Comparison of ENCODE assay signal across 8 cellular contexts in genomic region chr15:60479361-60479684, GRCh38. TPM values are rescaled to one million over a fixed set of nuclear protein-coding genes. Genes with fewer than 3 reads are reported as not detected.
A peak's percentile ranks its signal among the peaks of the same experiment; 100 is the strongest.
DNase-seq lines count a peak whose midpoint lies in the region; ATAC-seq and TF ChIP-seq lines count a peak whose summit lies in the region.

No MANE protein-coding gene starts in this region.

- CTCF ChIA-PET in activated CD8-positive, alpha-beta T cell treated with anti-CD3 and anti-CD28 coated beads for 36 hours (lab: Charles Lee), result interaction anchor here (0.8 to 4.3 kb wide), 3 partner anchors 27 to 120 kb away, joined by 4 to 22 read pairs (median 5); no protein-coding TSS in a partner anchor

- POLR2A ChIA-PET in activated CD8-positive, alpha-beta T cell treated with anti-CD3 and anti-CD28 coated beads for 36 hours (lab: Charles Lee), result interaction anchor here (0.7 to 1.5 kb wide), 8 partner anchors 10 to 104 kb away, joined by 3 to 10 read pairs (median 4); partner anchors contain the start of gene ANXA2

- peak overlapping the region; percentile 98 for H3K27ac Mint-ChIP-seq in activated naive CD4-positive, alpha-beta T cell treated with anti-CD3 and anti-CD28 coated beads, Interleukin-2, amount 50 U/mL, for 24 hours
- H3K27ac Mint-ChIP-seq in activated CD8-positive, alpha-beta T cell treated with anti-CD3 and anti-CD28 coated beads for 36 hours, result peak overlapping the region; percentile 96
- H3K27ac Mint-ChIP-seq in stimulated activated naive B cell treated with anti-CD40 and anti-IgM and Interleukin-4, amounts not matched to agents 10 μg/mL and 1 μg/mL and 100 μg/mL, for 72 hours, result peak overlapping the region; percentile 99

- peaks cover 16% of the 10 kb centered on the region for H3K36me3 Mint-ChIP-seq in activated naive CD4-positive, alpha-beta T cell treated with anti-CD3 and anti-CD28 coated beads, Interleukin-2, amount 50 U/mL, for 24 hours
- H3K36me3 Mint-ChIP-seq in activated CD8-positive, alpha-beta T cell treated with anti-CD3 and anti-CD28 coated beads for 36 hours (ENCODE audit: low read depth), result peaks cover 36% of the 10 kb centered on the region
- H3K36me3 Mint-ChIP-seq in stimulated activated naive B cell treated with anti-CD40 and anti-IgM and Interleukin-4, amounts not matched to agents 10 μg/mL and 1 μg/mL and 100 μg/mL, for 72 hours, result peaks cover 18 to 23% of the 10 kb centered on the region in 2 donors

- no peaks in the 10 kb centered on the region for H3K9me3 ChIP-seq in iPS DF 6.9 (ENCODE audit: control insufficient read depth, insufficient read depth, low read length)

- no CpG with 5 or more reads among the region's 5 CpGs for WGBS in iPS DF 6.9 (ENCODE audit: insufficient coverage, insufficient read length)

- H3K4me1 Mint-ChIP-seq in activated naive CD4-positive, alpha-beta T cell treated with anti-CD3 and anti-CD28 coated beads, Interleukin-2, amount 50 U/mL, for 24 hours, result peaks cover 69% of the 10 kb centered on the region
- H3K4me1 Mint-ChIP-seq in activated CD8-positive, alpha-beta T cell treated with anti-CD3 and anti-CD28 coated beads for 36 hours (ENCODE audit: low read depth), result peaks cover 58% of the 10 kb centered on the region
- H3K4me1 Mint-ChIP-seq in stimulated activated naive B cell treated with anti-CD40 and anti-IgM and Interleukin-4, amounts not matched to agents 10 μg/mL and 1 μg/mL and 100 μg/mL, for 72 hours, result peaks cover 20 to 33% of the 10 kb centered on the region in 2 donors

- DNase-seq in activated naive CD4-positive, alpha-beta T cell (lab: John Stamatoyannopoulos, UW), result no peak
- no peak for DNase-seq in activated CD8-positive, alpha-beta T cell treated with anti-CD3 and anti-CD28 coated beads for 36 hours
- DNase-seq in iPS DF 6.9 (ENCODE audit: low read depth, low spot score) (no peak), omental fat pad (ENCODE audit: low spot score) (no peak), midbrain (lab: John Stamatoyannopoulos, UW) (no peak), NCI-H524 (lab: John Stamatoyannopoulos, UW) (no peak)
- DNase-seq in stimulated activated naive B cell treated with anti-CD40 and anti-IgM and Interleukin-4, amounts not matched to agents 10 μg/mL and 1 μg/mL and 100 μg/mL, for 72 hours, result no peak

- no peak for TF ChIP-seq CTCF in activated CD8-positive, alpha-beta T cell treated with anti-CD3 and anti-CD28 coated beads for 36 hours (IDR thresholded peaks at IDR 0.05)
- no peak for TF ChIP-seq CTCF in omental fat pad (IDR thresholded peaks at IDR 0.05)

- H3K27ac ChIP-seq in iPS DF 6.9 (ENCODE audit: low read length), result no peak overlapping the region

- H3K9me3 Mint-ChIP-seq in activated naive CD4-positive, alpha-beta T cell treated with anti-CD3 and anti-CD28 coated beads, Interleukin-2, amount 50 U/mL, for 24 hours, result no peaks in the 10 kb centered on the region
- no peaks in the 10 kb centered on the region for H3K9me3 Mint-ChIP-seq in activated CD8-positive, alpha-beta T cell treated with anti-CD3 and anti-CD28 coated beads for 36 hours
- H3K9me3 Mint-ChIP-seq in stimulated activated naive B cell treated with anti-CD40 and anti-IgM and Interleukin-4, amounts not matched to agents 10 μg/mL and 1 μg/mL and 100 μg/mL, for 72 hours, result no peaks in the 10 kb centered on the region

- H3K27me3 Mint-ChIP-seq in activated naive CD4-positive, alpha-beta T cell treated with anti-CD3 and anti-CD28 coated beads, Interleukin-2, amount 50 U/mL, for 24 hours, result no peaks in the 10 kb centered on the region
- H3K27me3 Mint-ChIP-seq in activated CD8-positive, alpha-beta T cell treated with anti-CD3 and anti-CD28 coated beads for 36 hours, result no peaks in the 10 kb centered on the region
- H3K27me3 Mint-ChIP-seq in stimulated activated naive B cell treated with anti-CD40 and anti-IgM and Interleukin-4, amounts not matched to agents 10 μg/mL and 1 μg/mL and 100 μg/mL, for 72 hours, result no peaks in the 10 kb centered on the region

- peaks cover 2% of the 10 kb centered on the region; the same call in 1 of the 2 replicates for H3K4me1 ChIP-seq in iPS DF 6.9 (ENCODE audit: control insufficient read depth, insufficient read depth, low read length)

- H3K27me3 ChIP-seq in iPS DF 6.9 (ENCODE audit: control insufficient read depth, insufficient read depth, low read length), result no peaks in the 10 kb centered on the region

- peak overlapping the region; percentile 99; the same call in 1 of the 2 replicates for H3K4me3 ChIP-seq in iPS DF 6.9 (ENCODE audit: low read length)

- H3K4me3 Mint-ChIP-seq in activated naive CD4-positive, alpha-beta T cell treated with anti-CD3 and anti-CD28 coated beads, Interleukin-2, amount 50 U/mL, for 24 hours, result peak overlapping the region; percentile 95
- H3K4me3 Mint-ChIP-seq in activated CD8-positive, alpha-beta T cell treated with anti-CD3 and anti-CD28 coated beads for 36 hours, result peak overlapping the region; percentile 96
- H3K4me3 Mint-ChIP-seq in stimulated activated naive B cell treated with anti-CD40 and anti-IgM and Interleukin-4, amounts not matched to agents 10 μg/mL and 1 μg/mL and 100 μg/mL, for 72 hours, result peak overlapping the region; percentile 94 to 97

- ATAC-seq in activated CD8-positive, alpha-beta T cell treated with anti-CD3 and anti-CD28 coated beads for 36 hours, result peak; percentile 20
- ATAC-seq in stimulated activated naive B cell treated with anti-CD40 and anti-IgM and Interleukin-4, amounts not matched to agents 10 μg/mL and 1 μg/mL and 100 μg/mL, for 72 hours (replicated peaks), result peak in 1 of 2 donors; percentile 2
- no peak for ATAC-seq in omental fat pad (ENCODE audit: low FRiP score)

- no peaks in the 10 kb centered on the region; the same call in 1 of the 2 replicates for H3K36me3 ChIP-seq in iPS DF 6.9 (ENCODE audit: control insufficient read depth, insufficient read depth, low read length)

- intact Hi-C loops in activated CD8-positive, alpha-beta T cell treated with anti-CD3 and anti-CD28 coated beads for 36 hours (cut with micrococcal nuclease), result no loop called here

RNA-seq across cellular contexts. Expression of gene ICE2, which starts 0.4 kb away (rescaled TPM):
- total RNA-seq in activated CD8-positive, alpha-beta T cell treated with anti-CD3 and anti-CD28 coated beads for 36 hours, result 10 to 100 TPM; 74.1 to 74.5 TPM
- 10 to 100 TPM; 22.2 to 36.4 (median 26.2) TPM for total RNA-seq in omental fat pad
